ENCODE assay signal across 14 cellular contexts in the genomic region with DNA sequence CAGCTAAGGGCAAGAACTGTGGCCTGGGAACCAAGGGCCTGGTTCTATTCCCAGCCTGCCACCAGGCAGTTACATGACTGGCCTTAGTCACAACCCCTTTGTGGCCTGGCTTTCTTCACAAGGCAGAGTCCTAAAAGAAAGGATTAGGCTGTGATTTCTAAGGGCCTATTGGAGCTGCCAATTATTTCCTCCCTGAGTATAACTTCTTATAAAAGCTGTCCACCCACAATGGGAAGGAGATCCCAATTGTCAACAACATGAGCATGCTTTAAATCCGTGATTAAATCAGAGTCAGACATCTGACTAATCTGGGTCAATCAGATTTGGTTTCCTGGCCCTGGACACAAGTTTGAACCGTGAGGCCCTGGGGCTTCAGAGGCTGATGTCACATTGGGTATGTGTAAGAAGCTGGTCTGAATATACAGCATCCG.
A peak's percentile ranks its signal among the peaks of the same experiment; 100 is the strongest.
DNase-seq lines count a peak whose midpoint lies in the region; ATAC-seq, FAIRE-seq and TF ChIP-seq lines count a peak whose summit lies in the region.
"Had no signal": no experiment of that assay in that cellular context is flagged by ENCODE, and none has a peak within 500 bp of the region (broad histone marks: within the 10 kb centered on the region; RNA-seq: fewer than 3 reads in every experiment).

No MANE protein-coding gene starts in this region.

- no peak for ATAC-seq in GM18505 (IDR thresholded peaks at IDR 0.05; ENCODE audit: unreplicated experiment)
- ATAC-seq in GM19463 (IDR thresholded peaks at IDR 0.05; ENCODE audit: unreplicated experiment), result no peak
- ATAC-seq in GM21390 (IDR thresholded peaks at IDR 0.05; ENCODE audit: unreplicated experiment), result no peak

- H3K79me2 ChIP-seq in parathyroid adenoma, result no peaks in the 10 kb centered on the region

- no peaks in the 10 kb centered on the region for H3K36me3 ChIP-seq in esophagus squamous epithelium
- H3K36me3 ChIP-seq in parathyroid adenoma (ENCODE audit: control insufficient read depth, insufficient read depth, low read length), result no peaks in the 10 kb centered on the region
- H3K36me3 ChIP-seq: esophagus muscularis mucosa, tibial artery had no signal

- WGBS in esophagus squamous epithelium, 2 donors, result 19 to 27% methylated on average over 3 of the region's 3 CpGs
- WGBS in lower leg skin, 2 donors, result 28 to 34% methylated on average over 3 of the region's 3 CpGs

- intact Hi-C loops in esophagus squamous epithelium (cut with DNase I), result no loop called here
- intact Hi-C loops in lower leg skin (cut with DNase I; ENCODE audit: low total_unique reads), result loop anchor here (5.0 kb wide), 1 partner anchor 102 kb away; no protein-coding TSS in a partner anchor

- H3K9ac ChIP-seq in parathyroid adenoma, result no peak overlapping the region

- TF ChIP-seq POLR2A in esophagus squamous epithelium (IDR thresholded peaks at IDR 0.05), result no peak
- TF ChIP-seq POLR2A in GM18505 (IDR thresholded peaks at IDR 0.05; ENCODE audit: borderline replicate concordance, extremely low read depth, insufficient read depth, insufficient read length), result no peak
- TF ChIP-seq POLR2A in lower leg skin (IDR thresholded peaks at IDR 0.05), result no peak

- H2AFZ ChIP-seq in parathyroid adenoma, result peak overlapping the region; percentile 36

- H3K4me1 ChIP-seq in esophagus squamous epithelium, result peaks cover 0 to 32% (median 6%) of the 10 kb centered on the region in 3 donors
- H3K4me1 ChIP-seq in parathyroid adenoma, result no peaks in the 10 kb centered on the region
- H3K4me1 ChIP-seq: esophagus muscularis mucosa had no signal

- DNase-seq in Daoy (ENCODE audit: low read depth) (peak; percentile 63), RCC 7860 (ENCODE audit: low spot score) (peak; percentile 77), esophagus squamous epithelium (lab: John Stamatoyannopoulos, UW) (no peak), lower leg skin (ENCODE audit: low spot score in 2 of 2) (no peak)
- DNase-seq: NCI-H1694 treated with DMSO at 0.1 percent for 48 hours, T-helper 2 cell, tibial artery had no signal

- no peak overlapping the region for H3K4me2 ChIP-seq in parathyroid adenoma (ENCODE audit: low read length)

- H3K27me3 ChIP-seq in esophagus squamous epithelium (no peaks in the 10 kb centered on the region), parathyroid adenoma (ENCODE audit: control insufficient read depth, insufficient read depth, low read length) (no peaks in the 10 kb centered on the region)
- H3K27me3 ChIP-seq: esophagus muscularis mucosa, tibial artery had no signal

- TF ChIP-seq CTCF in esophagus squamous epithelium (IDR thresholded peaks at IDR 0.05), result no peak
- no peak for TF ChIP-seq CTCF in parathyroid adenoma (IDR thresholded peaks at IDR 0.05)
- no peak for TF ChIP-seq CTCF in lower leg skin (IDR thresholded peaks at IDR 0.05)

- H3K27ac ChIP-seq in esophagus squamous epithelium (peak overlapping the region; percentile 34 to 63 (median 49)), parathyroid adenoma (no peak overlapping the region)
- H3K27ac ChIP-seq: esophagus muscularis mucosa had no signal

- H3K9me3 ChIP-seq in esophagus squamous epithelium, result no peaks in the 10 kb centered on the region
- no peaks in the 10 kb centered on the region for H3K9me3 ChIP-seq in parathyroid adenoma (ENCODE audit: control insufficient read depth, low read length)
- H3K9me3 ChIP-seq: esophagus muscularis mucosa, tibial artery had no signal

- H3K4me3 ChIP-seq in esophagus squamous epithelium, result no peak overlapping the region
- no peak overlapping the region for H3K4me3 ChIP-seq in parathyroid adenoma (ENCODE audit: low read depth, low read length)
- no peak overlapping the region for H3K4me3 ChIP-seq in lower leg skin (ENCODE audit: low read depth, poor library complexity, severe bottlenecking)
- H3K4me3 ChIP-seq: esophagus muscularis mucosa, tibial artery had no signal

- no peak for FAIRE-seq in RCC 7860 (lab: Jason Lieb, UNC)
- FAIRE-seq: GM12892, HTR-8/SVneo had no signal

Comparison
In these comparisons a context has a peak if more than half of its experiments do, and no peak if none do; other contexts are left out.
1. DNase-seq: peak in Daoy (single experiment) and RCC 7860 (single experiment); none in esophagus squamous epithelium (single experiment) and lower leg skin (0 of 2).